ENCODE assay signal across 1 cellular context in the genomic region with DNA sequence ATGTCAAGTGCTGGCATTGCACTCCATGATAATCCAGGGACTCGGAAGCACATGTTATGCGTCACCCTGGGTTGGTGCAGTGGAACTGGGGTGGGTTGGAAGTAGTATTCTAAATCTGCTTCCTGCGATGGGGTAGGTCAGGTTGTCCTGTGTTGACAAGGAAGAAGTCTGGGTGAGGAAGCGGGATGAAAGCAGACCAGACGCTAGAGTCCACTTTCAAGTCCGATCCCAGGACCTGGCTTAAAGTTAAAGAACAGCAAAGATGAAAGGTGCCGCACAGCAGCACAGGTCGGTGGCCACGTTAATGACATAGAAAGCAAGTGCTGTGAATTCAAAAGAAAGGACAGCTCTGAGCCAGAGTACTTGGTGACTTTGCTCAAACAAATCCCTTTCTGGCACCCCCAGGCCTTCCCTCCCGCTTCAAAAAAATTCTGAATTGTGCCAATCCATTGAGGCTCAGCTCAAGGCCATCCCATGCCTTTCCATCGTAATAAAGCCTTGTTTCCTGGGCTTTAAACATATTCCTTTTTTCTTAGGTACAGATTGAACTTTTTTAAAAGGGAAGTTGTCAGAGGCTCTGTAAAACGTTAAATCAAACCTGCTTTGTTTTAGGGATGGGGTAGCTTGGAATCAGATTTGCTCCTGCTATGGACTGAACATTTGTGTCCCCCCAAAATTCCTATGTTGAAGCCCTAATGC.
TF ChIP-seq lines count a peak whose summit lies in the region.

No MANE protein-coding gene starts in this region.

TF ChIP-seq in HepG2, 621 proteins besides CTCF, POLR2A, EP300 and RAD21 (continued from another document and continues in another):
- TF ChIP-seq, protein P1, sequence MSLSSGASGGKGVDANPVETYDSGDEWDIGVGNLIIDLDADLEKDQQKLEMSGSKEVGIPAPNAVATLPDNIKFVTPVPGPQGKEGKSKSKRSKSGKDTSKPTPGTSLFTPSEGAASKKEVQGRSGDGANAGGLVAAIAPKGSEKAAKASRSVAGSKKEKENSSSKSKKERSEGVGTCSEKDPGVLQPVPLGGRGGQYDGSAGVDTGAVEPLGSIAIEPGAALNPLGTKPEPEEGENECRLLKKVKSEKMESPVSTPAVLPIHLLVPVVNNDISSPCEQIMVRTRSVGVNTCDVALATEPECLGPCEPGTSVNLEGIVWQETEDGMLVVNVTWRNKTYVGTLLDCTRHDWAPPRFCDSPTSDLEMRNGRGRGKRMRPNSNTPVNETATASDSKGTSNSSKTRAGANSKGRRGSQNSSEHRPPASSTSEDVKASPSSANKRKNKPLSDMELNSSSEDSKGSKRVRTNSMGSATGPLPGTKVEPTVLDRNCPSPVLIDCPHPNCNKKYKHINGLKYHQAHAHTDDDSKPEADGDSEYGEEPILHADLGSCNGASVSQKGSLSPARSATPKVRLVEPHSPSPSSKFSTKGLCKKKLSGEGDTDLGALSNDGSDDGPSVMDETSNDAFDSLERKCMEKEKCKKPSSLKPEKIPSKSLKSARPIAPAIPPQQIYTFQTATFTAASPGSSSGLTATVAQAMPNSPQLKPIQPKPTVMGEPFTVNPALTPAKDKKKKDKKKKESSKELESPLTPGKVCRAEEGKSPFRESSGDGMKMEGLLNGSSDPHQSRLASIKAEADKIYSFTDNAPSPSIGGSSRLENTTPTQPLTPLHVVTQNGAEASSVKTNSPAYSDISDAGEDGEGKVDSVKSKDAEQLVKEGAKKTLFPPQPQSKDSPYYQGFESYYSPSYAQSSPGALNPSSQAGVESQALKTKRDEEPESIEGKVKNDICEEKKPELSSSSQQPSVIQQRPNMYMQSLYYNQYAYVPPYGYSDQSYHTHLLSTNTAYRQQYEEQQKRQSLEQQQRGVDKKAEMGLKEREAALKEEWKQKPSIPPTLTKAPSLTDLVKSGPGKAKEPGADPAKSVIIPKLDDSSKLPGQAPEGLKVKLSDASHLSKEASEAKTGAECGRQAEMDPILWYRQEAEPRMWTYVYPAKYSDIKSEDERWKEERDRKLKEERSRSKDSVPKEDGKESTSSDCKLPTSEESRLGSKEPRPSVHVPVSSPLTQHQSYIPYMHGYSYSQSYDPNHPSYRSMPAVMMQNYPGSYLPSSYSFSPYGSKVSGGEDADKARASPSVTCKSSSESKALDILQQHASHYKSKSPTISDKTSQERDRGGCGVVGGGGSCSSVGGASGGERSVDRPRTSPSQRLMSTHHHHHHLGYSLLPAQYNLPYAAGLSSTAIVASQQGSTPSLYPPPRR (CRISPR knock-in tag; IDR thresholded peaks at IDR 0.05; ENCODE audit: borderline replicate concordance) = peak; percentile 87; the same call in 1 of the 2 replicates
- TF ChIP-seq, protein P2, sequence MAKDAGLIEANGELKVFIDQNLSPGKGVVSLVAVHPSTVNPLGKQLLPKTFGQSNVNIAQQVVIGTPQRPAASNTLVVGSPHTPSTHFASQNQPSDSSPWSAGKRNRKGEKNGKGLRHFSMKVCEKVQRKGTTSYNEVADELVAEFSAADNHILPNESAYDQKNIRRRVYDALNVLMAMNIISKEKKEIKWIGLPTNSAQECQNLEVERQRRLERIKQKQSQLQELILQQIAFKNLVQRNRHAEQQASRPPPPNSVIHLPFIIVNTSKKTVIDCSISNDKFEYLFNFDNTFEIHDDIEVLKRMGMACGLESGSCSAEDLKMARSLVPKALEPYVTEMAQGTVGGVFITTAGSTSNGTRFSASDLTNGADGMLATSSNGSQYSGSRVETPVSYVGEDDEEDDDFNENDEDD (CRISPR knock-in tag; IDR thresholded peaks at IDR 0.05; ENCODE audit: borderline replicate concordance) = peak; percentile 52; the same call in 1 of the 2 replicates
- TF ChIP-seq NR2F2 (IDR thresholded peaks at IDR 0.05; ENCODE audit: borderline replicate concordance, low read depth) = peak; percentile 69
- TF ChIP-seq, protein P3, sequence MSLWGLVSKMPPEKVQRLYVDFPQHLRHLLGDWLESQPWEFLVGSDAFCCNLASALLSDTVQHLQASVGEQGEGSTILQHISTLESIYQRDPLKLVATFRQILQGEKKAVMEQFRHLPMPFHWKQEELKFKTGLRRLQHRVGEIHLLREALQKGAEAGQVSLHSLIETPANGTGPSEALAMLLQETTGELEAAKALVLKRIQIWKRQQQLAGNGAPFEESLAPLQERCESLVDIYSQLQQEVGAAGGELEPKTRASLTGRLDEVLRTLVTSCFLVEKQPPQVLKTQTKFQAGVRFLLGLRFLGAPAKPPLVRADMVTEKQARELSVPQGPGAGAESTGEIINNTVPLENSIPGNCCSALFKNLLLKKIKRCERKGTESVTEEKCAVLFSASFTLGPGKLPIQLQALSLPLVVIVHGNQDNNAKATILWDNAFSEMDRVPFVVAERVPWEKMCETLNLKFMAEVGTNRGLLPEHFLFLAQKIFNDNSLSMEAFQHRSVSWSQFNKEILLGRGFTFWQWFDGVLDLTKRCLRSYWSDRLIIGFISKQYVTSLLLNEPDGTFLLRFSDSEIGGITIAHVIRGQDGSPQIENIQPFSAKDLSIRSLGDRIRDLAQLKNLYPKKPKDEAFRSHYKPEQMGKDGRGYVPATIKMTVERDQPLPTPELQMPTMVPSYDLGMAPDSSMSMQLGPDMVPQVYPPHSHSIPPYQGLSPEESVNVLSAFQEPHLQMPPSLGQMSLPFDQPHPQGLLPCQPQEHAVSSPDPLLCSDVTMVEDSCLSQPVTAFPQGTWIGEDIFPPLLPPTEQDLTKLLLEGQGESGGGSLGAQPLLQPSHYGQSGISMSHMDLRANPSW (CRISPR knock-in tag; IDR thresholded peaks at IDR 0.05; ENCODE audit: borderline replicate concordance) = peak; percentile 37; the same call in 1 of the 2 replicates
- TF ChIP-seq ZEB1 (IDR thresholded peaks at IDR 0.05; ENCODE audit: insufficient replicate concordance, low read depth) = peak; percentile 48
- TF ChIP-seq SAFB2 (CRISPR knock-in tag; IDR thresholded peaks at IDR 0.05; ENCODE audit: borderline replicate concordance, low read depth) = no peak; the same call in 1 of the 2 replicates
- peak; percentile 45; the same call in 1 of the 2 replicates for TF ChIP-seq ZNF350 (CRISPR knock-in tag; IDR thresholded peaks at IDR 0.05; ENCODE audit: borderline replicate concordance, low read depth)
- TF ChIP-seq NR2C2 (CRISPR knock-in tag; IDR thresholded peaks at IDR 0.05; ENCODE audit: borderline replicate concordance) = peak; percentile 49; the same call in 1 of the 2 replicates
- peak; percentile 60; the same call in 1 of the 2 replicates for TF ChIP-seq RFXAP (CRISPR knock-in tag; IDR thresholded peaks at IDR 0.05; ENCODE audit: borderline replicate concordance)
- peak; percentile 95 for TF ChIP-seq MED8 (CRISPR knock-in tag; IDR thresholded peaks at IDR 0.05; ENCODE audit: insufficient replicate concordance)
- TF ChIP-seq, protein P4, sequence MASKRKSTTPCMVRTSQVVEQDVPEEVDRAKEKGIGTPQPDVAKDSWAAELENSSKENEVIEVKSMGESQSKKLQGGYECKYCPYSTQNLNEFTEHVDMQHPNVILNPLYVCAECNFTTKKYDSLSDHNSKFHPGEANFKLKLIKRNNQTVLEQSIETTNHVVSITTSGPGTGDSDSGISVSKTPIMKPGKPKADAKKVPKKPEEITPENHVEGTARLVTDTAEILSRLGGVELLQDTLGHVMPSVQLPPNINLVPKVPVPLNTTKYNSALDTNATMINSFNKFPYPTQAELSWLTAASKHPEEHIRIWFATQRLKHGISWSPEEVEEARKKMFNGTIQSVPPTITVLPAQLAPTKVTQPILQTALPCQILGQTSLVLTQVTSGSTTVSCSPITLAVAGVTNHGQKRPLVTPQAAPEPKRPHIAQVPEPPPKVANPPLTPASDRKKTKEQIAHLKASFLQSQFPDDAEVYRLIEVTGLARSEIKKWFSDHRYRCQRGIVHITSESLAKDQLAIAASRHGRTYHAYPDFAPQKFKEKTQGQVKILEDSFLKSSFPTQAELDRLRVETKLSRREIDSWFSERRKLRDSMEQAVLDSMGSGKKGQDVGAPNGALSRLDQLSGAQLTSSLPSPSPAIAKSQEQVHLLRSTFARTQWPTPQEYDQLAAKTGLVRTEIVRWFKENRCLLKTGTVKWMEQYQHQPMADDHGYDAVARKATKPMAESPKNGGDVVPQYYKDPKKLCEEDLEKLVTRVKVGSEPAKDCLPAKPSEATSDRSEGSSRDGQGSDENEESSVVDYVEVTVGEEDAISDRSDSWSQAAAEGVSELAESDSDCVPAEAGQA (IDR thresholded peaks at IDR 0.05; ENCODE audit: low read depth) = peak; percentile 37; the same call in 1 of the 2 replicates
- TF ChIP-seq, protein P4 (CRISPR knock-in tag; IDR thresholded peaks at IDR 0.05; ENCODE audit: borderline replicate concordance) = no peak
- 0 out of 2 replicates have a peak, but pooled peaks have one; percentile 62 for TF ChIP-seq SIX4 (CRISPR knock-in tag; IDR thresholded peaks at IDR 0.05)
- TF ChIP-seq, protein P5, sequence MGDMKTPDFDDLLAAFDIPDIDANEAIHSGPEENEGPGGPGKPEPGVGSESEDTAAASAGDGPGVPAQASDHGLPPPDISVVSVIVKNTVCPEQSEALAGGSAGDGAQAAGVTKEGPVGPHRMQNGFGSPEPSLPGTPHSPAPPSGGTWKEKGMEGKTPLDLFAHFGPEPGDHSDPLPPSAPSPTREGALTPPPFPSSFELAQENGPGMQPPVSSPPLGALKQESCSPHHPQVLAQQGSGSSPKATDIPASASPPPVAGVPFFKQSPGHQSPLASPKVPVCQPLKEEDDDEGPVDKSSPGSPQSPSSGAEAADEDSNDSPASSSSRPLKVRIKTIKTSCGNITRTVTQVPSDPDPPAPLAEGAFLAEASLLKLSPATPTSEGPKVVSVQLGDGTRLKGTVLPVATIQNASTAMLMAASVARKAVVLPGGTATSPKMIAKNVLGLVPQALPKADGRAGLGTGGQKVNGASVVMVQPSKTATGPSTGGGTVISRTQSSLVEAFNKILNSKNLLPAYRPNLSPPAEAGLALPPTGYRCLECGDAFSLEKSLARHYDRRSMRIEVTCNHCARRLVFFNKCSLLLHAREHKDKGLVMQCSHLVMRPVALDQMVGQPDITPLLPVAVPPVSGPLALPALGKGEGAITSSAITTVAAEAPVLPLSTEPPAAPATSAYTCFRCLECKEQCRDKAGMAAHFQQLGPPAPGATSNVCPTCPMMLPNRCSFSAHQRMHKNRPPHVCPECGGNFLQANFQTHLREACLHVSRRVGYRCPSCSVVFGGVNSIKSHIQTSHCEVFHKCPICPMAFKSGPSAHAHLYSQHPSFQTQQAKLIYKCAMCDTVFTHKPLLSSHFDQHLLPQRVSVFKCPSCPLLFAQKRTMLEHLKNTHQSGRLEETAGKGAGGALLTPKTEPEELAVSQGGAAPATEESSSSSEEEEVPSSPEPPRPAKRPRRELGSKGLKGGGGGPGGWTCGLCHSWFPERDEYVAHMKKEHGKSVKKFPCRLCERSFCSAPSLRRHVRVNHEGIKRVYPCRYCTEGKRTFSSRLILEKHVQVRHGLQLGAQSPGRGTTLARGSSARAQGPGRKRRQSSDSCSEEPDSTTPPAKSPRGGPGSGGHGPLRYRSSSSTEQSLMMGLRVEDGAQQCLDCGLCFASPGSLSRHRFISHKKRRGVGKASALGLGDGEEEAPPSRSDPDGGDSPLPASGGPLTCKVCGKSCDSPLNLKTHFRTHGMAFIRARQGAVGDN (CRISPR knock-in tag; IDR thresholded peaks at IDR 0.05) = peak; percentile 57; the same call in 1 of the 2 replicates
- no peak for TF ChIP-seq SP1 (IDR thresholded peaks at IDR 0.05)
- TF ChIP-seq SP1 (CRISPR knock-in tag; IDR thresholded peaks at IDR 0.05) = no peak
- peak; percentile 98 for TF ChIP-seq TCF7 (IDR thresholded peaks at IDR 0.05; ENCODE audit: low read depth)
- TF ChIP-seq MYNN (CRISPR knock-in tag; IDR thresholded peaks at IDR 0.05; ENCODE audit: low read depth) = no peak
- TF ChIP-seq ASH2L (IDR thresholded peaks at IDR 0.05; ENCODE audit: insufficient read length, low read depth, low read length) = peak; percentile 68
- peak; percentile 56; the same call in 1 of the 2 replicates for TF ChIP-seq MIXL1 (CRISPR knock-in tag; IDR thresholded peaks at IDR 0.05)
- TF ChIP-seq ZNF331 (CRISPR knock-in tag; IDR thresholded peaks at IDR 0.05) = peak; percentile 77
- TF ChIP-seq, protein P6, sequence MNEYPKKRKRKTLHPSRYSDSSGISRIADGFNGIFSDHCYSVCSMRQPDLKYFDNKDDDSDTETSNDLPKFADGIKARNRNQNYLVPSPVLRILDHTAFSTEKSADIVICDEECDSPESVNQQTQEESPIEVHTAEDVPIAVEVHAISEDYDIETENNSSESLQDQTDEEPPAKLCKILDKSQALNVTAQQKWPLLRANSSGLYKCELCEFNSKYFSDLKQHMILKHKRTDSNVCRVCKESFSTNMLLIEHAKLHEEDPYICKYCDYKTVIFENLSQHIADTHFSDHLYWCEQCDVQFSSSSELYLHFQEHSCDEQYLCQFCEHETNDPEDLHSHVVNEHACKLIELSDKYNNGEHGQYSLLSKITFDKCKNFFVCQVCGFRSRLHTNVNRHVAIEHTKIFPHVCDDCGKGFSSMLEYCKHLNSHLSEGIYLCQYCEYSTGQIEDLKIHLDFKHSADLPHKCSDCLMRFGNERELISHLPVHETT (CRISPR knock-in tag; conservative IDR thresholded peaks at IDR 0.05) = no peak
- TF ChIP-seq ZNF598 (CRISPR knock-in tag; IDR thresholded peaks at IDR 0.05; ENCODE audit: borderline replicate concordance) = 0 out of 2 replicates have a peak, but pooled peaks have one; percentile 26
- TF ChIP-seq FOXJ3 (CRISPR knock-in tag; IDR thresholded peaks at IDR 0.05; ENCODE audit: borderline replicate concordance) = peak; percentile 62; the same call in 1 of the 2 replicates
- TF ChIP-seq, protein P7, sequence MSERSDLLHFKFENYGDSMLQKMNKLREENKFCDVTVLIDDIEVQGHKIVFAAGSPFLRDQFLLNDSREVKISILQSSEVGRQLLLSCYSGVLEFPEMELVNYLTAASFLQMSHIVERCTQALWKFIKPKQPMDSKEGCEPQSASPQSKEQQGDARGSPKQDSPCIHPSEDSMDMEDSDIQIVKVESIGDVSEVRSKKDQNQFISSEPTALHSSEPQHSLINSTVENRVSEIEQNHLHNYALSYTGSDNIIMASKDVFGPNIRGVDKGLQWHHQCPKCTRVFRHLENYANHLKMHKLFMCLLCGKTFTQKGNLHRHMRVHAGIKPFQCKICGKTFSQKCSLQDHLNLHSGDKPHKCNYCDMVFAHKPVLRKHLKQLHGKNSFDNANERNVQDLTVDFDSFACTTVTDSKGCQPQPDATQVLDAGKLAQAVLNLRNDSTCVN (CRISPR knock-in tag; IDR thresholded peaks at IDR 0.05; ENCODE audit: borderline replicate concordance) = peak; percentile 73; the same call in 1 of the 2 replicates
- peak; percentile 79; the same call in 1 of the 2 replicates for TF ChIP-seq HOXA3 (CRISPR knock-in tag; IDR thresholded peaks at IDR 0.05)
- TF ChIP-seq RCOR2 (CRISPR knock-in tag; IDR thresholded peaks at IDR 0.05) = peak; percentile 72; the same call in 1 of the 2 replicates
- TF ChIP-seq TCF12 (IDR thresholded peaks at IDR 0.05) = no peak
- TF ChIP-seq TCF12 (CRISPR knock-in tag; IDR thresholded peaks at IDR 0.05) = peak; percentile 69; the same call in 1 of the 2 replicates
